Comparison of ENCODE assay signal across 1 cellular context in genomic region chr19:2494447-2495129, GRCh38.
TF ChIP-seq lines count a peak whose summit lies in the region.

No MANE protein-coding gene starts in this region.

TF ChIP-seq in WTC11, 78 proteins besides CTCF, POLR2A, EP300 and RAD21 (continued from another document):
- TF ChIP-seq CBFB (CRISPR knock-in tag; IDR thresholded peaks at IDR 0.05; ENCODE audit: low read depth), result 0 out of 2 replicates have a peak, but pooled peaks have one; percentile 16
